Comparison of ENCODE assay signal across 9 cellular contexts in genomic region chr12:50403001-50403440, GRCh38. TPM values are rescaled to one million over a fixed set of nuclear protein-coding genes. Genes with fewer than 3 reads are reported as not detected.
DNase-seq lines count a peak whose midpoint lies in the region; ATAC-seq, FAIRE-seq and TF ChIP-seq lines count a peak whose summit lies in the region.
"Had no signal": no experiment of that assay in that cellular context is flagged by ENCODE, and none has a peak within 500 bp of the region (broad histone marks: within the 10 kb centered on the region; RNA-seq: fewer than 3 reads in every experiment).

No MANE protein-coding gene starts in this region.

- ATAC-seq in T-helper 17 cell: no peak
- no peak for ATAC-seq in GM21786 (IDR thresholded peaks at IDR 0.05; ENCODE audit: unreplicated experiment)

- no peak overlapping the region for H3K27ac ChIP-seq in small intestine (ENCODE audit: low read depth in 1 of 2, low read length in 1 of 2)

- TF ChIP-seq CTCF in HFFc6 (IDR thresholded peaks at IDR 0.05) (no peak), fibroblast of pulmonary artery (IDR thresholded peaks at IDR 0.05; ENCODE audit: low read length, missing control alignments) (no peak)

- H3K4me3 ChIP-seq in fibroblast of pulmonary artery (replicated peaks; ENCODE audit: low read depth, low read length) (peak overlapping the region; percentile 97), small intestine (ENCODE audit: low read depth in 1 of 2, low read length in 2 of 2) (peak overlapping the region in 1 of 2 donors; percentile 88)
- H3K4me3 ChIP-seq: lung had no signal

- no peaks in the 10 kb centered on the region for H3K4me1 ChIP-seq in small intestine (ENCODE audit: control insufficient read depth in 2 of 2, insufficient read depth in 1 of 2, low read depth in 1 of 2, low read length in 1 of 2)

- FAIRE-seq in small intestine (lab: Jason Lieb, UNC): no peak

- WGBS in small intestine, 3 donors: 11 to 26% (median 22%) methylated on average over 3 of the region's 3 CpGs

- H3K4me1 Mint-ChIP-seq in HFFc6 (ENCODE audit: low read depth): peaks cover 36% of the 10 kb centered on the region
- H3K4me1 Mint-ChIP-seq in T-helper 17 cell: peaks cover 24% of the 10 kb centered on the region

- peaks cover 4% of the 10 kb centered on the region for H3K27me3 Mint-ChIP-seq in HFFc6 (ENCODE audit: insufficient read depth)
- H3K27me3 Mint-ChIP-seq in T-helper 17 cell: no peaks in the 10 kb centered on the region

- no peaks in the 10 kb centered on the region for H3K27me3 ChIP-seq in small intestine (ENCODE audit: control insufficient read depth in 2 of 2, insufficient read depth in 2 of 2, low read length in 2 of 2)

- H3K36me3 Mint-ChIP-seq in HFFc6 (ENCODE audit: low read depth) (peaks cover 4% of the 10 kb centered on the region; the same call in 1 of the 2 replicates), T-helper 17 cell (ENCODE audit: low read depth) (peaks cover 4% of the 10 kb centered on the region)

- H3K27ac Mint-ChIP-seq in HFFc6: peak overlapping the region; percentile 97
- H3K27ac Mint-ChIP-seq in T-helper 17 cell: peak overlapping the region; percentile 96

- POLR2A ChIA-PET in HEK293T (lab: Yijun Ruan, JAX): interaction anchor here (1.1 kb wide), 1 partner anchor 182 kb away, joined by 4 read pairs; no protein-coding TSS in a partner anchor

- H3K36me3 ChIP-seq in small intestine (ENCODE audit: control insufficient read depth in 2 of 2, insufficient read depth in 2 of 2, low read length in 2 of 2): no peaks in the 10 kb centered on the region

- no peaks in the 10 kb centered on the region for H3K9me3 ChIP-seq in T-helper 17 cell (ENCODE audit: control insufficient read depth, low read length, poor library complexity, severe bottlenecking)
- H3K9me3 ChIP-seq in small intestine (ENCODE audit: control insufficient read depth, low read depth): no peaks in the 10 kb centered on the region

- DNase-seq in HFFc6 (no peak), T-helper 17 cell (no peak), fibroblast of pulmonary artery (ENCODE audit: low read depth) (no peak), small intestine (peak; percentile 42), HEK293T (ENCODE audit: extremely low spot score) (no peak), T1000 (lab: John Stamatoyannopoulos, UW) (no peak)
- DNase-seq in activated CD4-positive, CD25-positive, alpha-beta regulatory T cell (lab: John Stamatoyannopoulos, UW): no peak

- no peaks in the 10 kb centered on the region for H3K9me3 Mint-ChIP-seq in HFFc6

- H3K4me3 Mint-ChIP-seq in HFFc6: peak overlapping the region; percentile 97
- peak overlapping the region; percentile 71 for H3K4me3 Mint-ChIP-seq in T-helper 17 cell

- CTCF ChIA-PET in HEK293T (lab: Yijun Ruan, JAX): no interaction called here

TF ChIP-seq in HEK293T, 16 proteins besides CTCF, POLR2A, EP300 and RAD21:
- TF ChIP-seq PKNOX1 (IDR thresholded peaks at IDR 0.05): no peak
- TF ChIP-seq SUZ12 (IDR thresholded peaks at IDR 0.05): no peak
- no peak for TF ChIP-seq ZNF384 (IDR thresholded peaks at IDR 0.05)
- TF ChIP-seq BHLHE40 (IDR thresholded peaks at IDR 0.05; ENCODE audit: borderline replicate concordance): no peak
- TF ChIP-seq CTBP1 (IDR thresholded peaks at IDR 0.05; ENCODE audit: borderline replicate concordance): no peak
- TF ChIP-seq HDGF (IDR thresholded peaks at IDR 0.05; ENCODE audit: borderline replicate concordance): no peak
- TF ChIP-seq L3MBTL2 (conservative IDR thresholded peaks at IDR 0.05): no peak
- no peak for TF ChIP-seq ARNT (IDR thresholded peaks at IDR 0.05)
- TF ChIP-seq FOXK2 (IDR thresholded peaks at IDR 0.05): no peak
- TF ChIP-seq SP1 (IDR thresholded peaks at IDR 0.05): no peak
- no peak for TF ChIP-seq FOXM1 (IDR thresholded peaks at IDR 0.05; ENCODE audit: borderline replicate concordance)
- no peak for TF ChIP-seq ELF4 (IDR thresholded peaks at IDR 0.05)
- no peak for TF ChIP-seq NFRKB (IDR thresholded peaks at IDR 0.05)
- TF ChIP-seq LEF1 (IDR thresholded peaks at IDR 0.05; ENCODE audit: borderline replicate concordance): no peak
- no peak for TF ChIP-seq FOXA1 (IDR thresholded peaks at IDR 0.05)
TF ChIP-seq in HEK293T: peak in this region for 0.

RNA-seq across cellular contexts. Expression of gene LARP4, which starts 2.3 kb away (rescaled TPM):
- 10 to 100 TPM; 51.3 to 59.6 (median 57.2) TPM for total RNA-seq in HFFc6 (2021; fragmentation: NEBNext Ultra II Directional; extraction: Animal tissue kit (Norgen Biotek cat#: 25700))
- total RNA-seq in T-helper 17 cell: 10 to 100 TPM; 22.3 to 33.8 TPM
- polyA plus RNA-seq in small intestine: 10 to 100 TPM in 2 of 3 donors, 1 to 10 TPM in 1; 6.8 to 13.3 (median 11.9) TPM

RNA-seq across cellular contexts. Expression of gene FAM186A, which starts 6.6 kb away (rescaled TPM):
- not detected for total RNA-seq in HFFc6 (2021; fragmentation: NEBNext Ultra II Directional; extraction: Animal tissue kit (Norgen Biotek cat#: 25700))
- total RNA-seq in T-helper 17 cell: not detected
- not detected for polyA plus RNA-seq in small intestine
- total RNA-seq: lung had no signal
- polyA plus RNA-seq: lung had no signal
